ENCODE assay signal across 10 cellular contexts in genomic region chr20:32445539-32446273, GRCh38.
DNase-seq lines count a peak whose midpoint lies in the region; ATAC-seq and TF ChIP-seq lines count a peak whose summit lies in the region.
"Had no signal": no experiment of that assay in that cellular context is flagged by ENCODE, and none has a peak within 500 bp of the region (broad histone marks: within the 10 kb centered on the region; RNA-seq: fewer than 3 reads in every experiment).

No MANE protein-coding gene starts in this region.

- TF ChIP-seq CTCF in transverse colon (IDR thresholded peaks at IDR 0.05) (no peak), ovary (IDR thresholded peaks at IDR 0.05) (no peak)

- in situ Hi-C loops in transverse colon (cut with MboI; ENCODE audit: low pct_ligation_motif_present in 1 of 4, low pct_unique_long_range_greater_than_20kb in 1 of 4, low sequenced_read_pairs in 3 of 4) = no loop called here

- peaks cover 1% of the 10 kb centered on the region for H3K36me3 Mint-ChIP-seq in activated naive CD4-positive, alpha-beta T cell treated with anti-CD3 and anti-CD28 coated beads, Interleukin-2, amount 50 U/mL, for 24 hours
- H3K36me3 Mint-ChIP-seq in activated CD8-positive, alpha-beta T cell treated with anti-CD3 and anti-CD28 coated beads, Interleukin-2, amount 10 ng/mL, durations not matched to agents 7 days and 5 days (ENCODE audit: low read depth) = peaks cover 30% of the 10 kb centered on the region

- intact Hi-C loops in transverse colon (cut with DNase I; ENCODE audit: low total_unique reads) (no loop called here), ovary (cut with DNase I) (no loop called here)

- POLR2A ChIA-PET in activated CD8-positive, alpha-beta T cell treated with anti-CD3 and anti-CD28 coated beads, Interleukin-2, amount 10 ng/mL, durations not matched to agents 7 days and 5 days (lab: Charles Lee) = interaction anchor here (0.5 kb wide), 1 partner anchor 134 kb away, joined by 3 read pairs; no protein-coding TSS in a partner anchor

- H3K36me3 ChIP-seq in transverse colon (peaks cover 0 to 18% (median 1%) of the 10 kb centered on the region in 4 donors), ovary (no peaks in the 10 kb centered on the region)

- TF ChIP-seq EP300 in transverse colon (IDR thresholded peaks at IDR 0.05; ENCODE audit: low read depth) = no peak
- TF ChIP-seq EP300 in ovary (IDR thresholded peaks at IDR 0.05) = no peak

- H3K9me3 Mint-ChIP-seq in activated naive CD4-positive, alpha-beta T cell treated with anti-CD3 and anti-CD28 coated beads, Interleukin-2, amount 50 U/mL, for 24 hours = no peaks in the 10 kb centered on the region
- H3K9me3 Mint-ChIP-seq in activated CD8-positive, alpha-beta T cell treated with anti-CD3 and anti-CD28 coated beads, Interleukin-2, amount 10 ng/mL, durations not matched to agents 7 days and 5 days (ENCODE audit: insufficient read depth) = no peaks in the 10 kb centered on the region

- no peak overlapping the region for H3K27ac ChIP-seq in transverse colon
- no peak overlapping the region for H3K27ac ChIP-seq in ovary
- H3K27ac ChIP-seq: SK-N-MC had no signal

- no peak overlapping the region for H3K4me3 Mint-ChIP-seq in activated naive CD4-positive, alpha-beta T cell treated with anti-CD3 and anti-CD28 coated beads, Interleukin-2, amount 50 U/mL, for 24 hours
- no peak overlapping the region for H3K4me3 Mint-ChIP-seq in activated CD8-positive, alpha-beta T cell treated with anti-CD3 and anti-CD28 coated beads, Interleukin-2, amount 10 ng/mL, durations not matched to agents 7 days and 5 days

- 71% methylated on average over 12 of the region's 12 CpGs; no CpG with 5 or more reads in 1 of the 2 donors for WGBS in transverse colon (ENCODE audit: low coverage in 1 of 2), 2 donors
- WGBS in ovary, 3 donors = 55 to 63% (median 56%) methylated on average over 12 of the region's 12 CpGs

- H3K27me3 Mint-ChIP-seq in activated naive CD4-positive, alpha-beta T cell treated with anti-CD3 and anti-CD28 coated beads, Interleukin-2, amount 50 U/mL, for 24 hours = no peaks in the 10 kb centered on the region
- H3K27me3 Mint-ChIP-seq in activated CD8-positive, alpha-beta T cell treated with anti-CD3 and anti-CD28 coated beads, Interleukin-2, amount 10 ng/mL, durations not matched to agents 7 days and 5 days (ENCODE audit: low read depth) = no peaks in the 10 kb centered on the region

- peak overlapping the region; percentile 81 for H3K27ac Mint-ChIP-seq in activated naive CD4-positive, alpha-beta T cell treated with anti-CD3 and anti-CD28 coated beads, Interleukin-2, amount 50 U/mL, for 24 hours
- peak overlapping the region; percentile 59 for H3K27ac Mint-ChIP-seq in activated CD8-positive, alpha-beta T cell treated with anti-CD3 and anti-CD28 coated beads, Interleukin-2, amount 10 ng/mL, durations not matched to agents 7 days and 5 days

- no peak for TF ChIP-seq POLR2A in transverse colon (IDR thresholded peaks at IDR 0.05)
- no peak for TF ChIP-seq POLR2A in ovary (IDR thresholded peaks at IDR 0.05)

- CTCF ChIA-PET in activated CD8-positive, alpha-beta T cell treated with anti-CD3 and anti-CD28 coated beads, Interleukin-2, amount 10 ng/mL, durations not matched to agents 7 days and 5 days (lab: Charles Lee) = no interaction called here

- no peak for DNase-seq in activated naive CD4-positive, alpha-beta T cell treated with Interleukin-2 at 50 U/mL for 16 hours
- no peak for DNase-seq in activated CD8-positive, alpha-beta T cell treated with anti-CD3 and anti-CD28 coated beads, Interleukin-2, amount 10 ng/mL, durations not matched to agents 7 days and 5 days
- DNase-seq in left kidney (ENCODE audit: low read depth, low spot score) (peak; percentile 83), transverse colon (peak; percentile 6), ovary (no peak)
- DNase-seq: stimulated activated CD4-positive, alpha-beta T cell treated with anti-CD3 and anti-CD28 coated beads, Interleukin-12 subunit alpha, Interleukin-12 subunit beta, amount 100 ng/mL, for 4 hours had no signal

- H3K9me3 ChIP-seq in transverse colon (no peaks in the 10 kb centered on the region), ovary (no peaks in the 10 kb centered on the region)

- H3K4me1 ChIP-seq in transverse colon = peaks cover 0 to 14% (median 10%) of the 10 kb centered on the region in 4 donors
- peaks cover 19% of the 10 kb centered on the region for H3K4me1 ChIP-seq in ovary (ENCODE audit: insufficient read depth)

- no peak for ATAC-seq in activated CD8-positive, alpha-beta T cell treated with anti-CD3 and anti-CD28 coated beads, Interleukin-2, amount 10 ng/mL, durations not matched to agents 7 days and 5 days
- ATAC-seq in GM18909 (IDR thresholded peaks at IDR 0.05; ENCODE audit: poor library complexity, unreplicated experiment) = no peak
- no peak for ATAC-seq in GM18519 (IDR thresholded peaks at IDR 0.05; ENCODE audit: low FRiP score, unreplicated experiment)

- peaks cover 40% of the 10 kb centered on the region for H3K4me1 Mint-ChIP-seq in activated naive CD4-positive, alpha-beta T cell treated with anti-CD3 and anti-CD28 coated beads, Interleukin-2, amount 50 U/mL, for 24 hours
- H3K4me1 Mint-ChIP-seq in activated CD8-positive, alpha-beta T cell treated with anti-CD3 and anti-CD28 coated beads, Interleukin-2, amount 10 ng/mL, durations not matched to agents 7 days and 5 days (ENCODE audit: low read depth) = peaks cover 9% of the 10 kb centered on the region

- H3K27me3 ChIP-seq in transverse colon (no peaks in the 10 kb centered on the region), ovary (no peaks in the 10 kb centered on the region)

- H3K4me3 ChIP-seq in transverse colon = no peak overlapping the region
- no peak overlapping the region for H3K4me3 ChIP-seq in ovary
- H3K4me3 ChIP-seq: SK-N-MC had no signal

Comparison
In these comparisons a context has a peak if more than half of its experiments do, and no peak if none do; other contexts are left out.
1. DNase-seq: peak in left kidney (single experiment) and transverse colon (single experiment); none in activated naive CD4-positive, alpha-beta T cell treated with Interleukin-2 at 50 U/mL for 16 hours (single experiment), activated CD8-positive, alpha-beta T cell treated with anti-CD3 and anti-CD28 coated beads, Interleukin-2, amount 10 ng/mL, durations not matched to agents 7 days and 5 days (single experiment) and ovary (0 of 5).